12 cellular contexts compared by ENCODE assay signal in the genomic region with DNA sequence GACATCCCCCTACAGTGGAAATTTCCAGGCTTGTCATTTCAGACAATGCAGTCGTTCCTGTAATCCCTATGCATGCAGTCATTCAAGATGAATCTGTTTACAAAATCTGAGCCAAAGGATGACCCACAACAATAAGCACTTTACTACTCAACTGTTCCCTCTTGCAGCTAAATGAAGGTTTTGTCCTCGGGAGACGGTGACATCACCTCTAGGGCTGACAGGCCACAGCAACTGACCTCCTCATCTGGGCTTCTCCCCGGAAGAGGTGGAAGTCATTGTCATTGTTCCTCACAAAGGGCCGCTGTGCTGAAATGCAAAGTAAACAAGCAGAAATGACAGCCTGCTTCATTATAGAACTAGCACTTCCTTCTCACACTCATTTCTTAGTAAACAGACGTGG. TPM values are rescaled to one million over a fixed set of nuclear protein-coding genes. Genes with fewer than 3 reads are reported as not detected.
A peak's percentile ranks its signal among the peaks of the same experiment; 100 is the strongest.
DNase-seq lines count a peak whose midpoint lies in the region; ATAC-seq and TF ChIP-seq lines count a peak whose summit lies in the region.
"Had no signal": no experiment of that assay in that cellular context is flagged by ENCODE, and none has a peak within 500 bp of the region (broad histone marks: within the 10 kb centered on the region; RNA-seq: fewer than 3 reads in every experiment).

No MANE protein-coding gene starts in this region.

- no peak for TF ChIP-seq POLR2A in adrenal gland (IDR thresholded peaks at IDR 0.05)

- CTCF ChIA-PET in activated CD8-positive, alpha-beta memory T cell treated with anti-CD3 and anti-CD28 coated beads, Interleukin-2, amount 10 ng/mL, durations not matched to agents 7 days and 5 days (lab: Charles Lee) = interaction anchor here (1.4 kb wide), 1 partner anchor 94 kb away, joined by 3 read pairs; no protein-coding TSS in a partner anchor

- H3K36me3 Mint-ChIP-seq in activated CD8-positive, alpha-beta memory T cell treated with anti-CD3 and anti-CD28 coated beads, Interleukin-2, amount 10 ng/mL, durations not matched to agents 7 days and 5 days = no peaks in the 10 kb centered on the region

- H3K4me1 Mint-ChIP-seq in activated CD8-positive, alpha-beta memory T cell treated with anti-CD3 and anti-CD28 coated beads, Interleukin-2, amount 10 ng/mL, durations not matched to agents 7 days and 5 days = peaks cover 5% of the 10 kb centered on the region

- H3K4me3 ChIP-seq in adrenal gland = no peak overlapping the region
- H3K4me3 ChIP-seq: gastroesophageal sphincter had no signal

- no peak overlapping the region for H3K27ac Mint-ChIP-seq in activated CD8-positive, alpha-beta memory T cell treated with anti-CD3 and anti-CD28 coated beads, Interleukin-2, amount 10 ng/mL, durations not matched to agents 7 days and 5 days

- no peak for TF ChIP-seq CTCF in adrenal gland (IDR thresholded peaks at IDR 0.05)

- no peak overlapping the region for H3K27ac ChIP-seq in adrenal gland
- H3K27ac ChIP-seq: gastroesophageal sphincter had no signal

- ATAC-seq in GM19023 (IDR thresholded peaks at IDR 0.05; ENCODE audit: unreplicated experiment) (no peak), HG03354 (IDR thresholded peaks at IDR 0.05; ENCODE audit: poor library complexity, severe bottlenecking, unreplicated experiment) (no peak)
- ATAC-seq in activated CD8-positive, alpha-beta memory T cell treated with anti-CD3 and anti-CD28 coated beads, Interleukin-2, amount 10 ng/mL, durations not matched to agents 7 days and 5 days = no peak
- ATAC-seq: gastroesophageal sphincter had no signal

- H3K36me3 ChIP-seq in adrenal gland (replicated peaks in 1 of 2) = no peaks in the 10 kb centered on the region
- H3K36me3 ChIP-seq: gastroesophageal sphincter had no signal

- H3K27me3 ChIP-seq in adrenal gland = no peaks in the 10 kb centered on the region
- H3K27me3 ChIP-seq: gastroesophageal sphincter had no signal

- intact Hi-C loops in adrenal gland (cut with DNase I) = loop anchor here (10.0 kb wide), 1 partner anchor 261 kb away; no protein-coding TSS in a partner anchor

- H3K9me3 ChIP-seq in adrenal gland (replicated peaks in 1 of 3) = no peaks in the 10 kb centered on the region
- H3K9me3 ChIP-seq: gastroesophageal sphincter had no signal

- peaks cover 34% of the 10 kb centered on the region for H3K27me3 Mint-ChIP-seq in activated CD8-positive, alpha-beta memory T cell treated with anti-CD3 and anti-CD28 coated beads, Interleukin-2, amount 10 ng/mL, durations not matched to agents 7 days and 5 days

- in situ Hi-C loops in Caki2 (cut with HindIII; ENCODE audit: low pct_unique_long_range_greater_than_20kb, low sequenced_read_pairs) = no loop called here

- no peak overlapping the region for H3K4me3 Mint-ChIP-seq in activated CD8-positive, alpha-beta memory T cell treated with anti-CD3 and anti-CD28 coated beads, Interleukin-2, amount 10 ng/mL, durations not matched to agents 7 days and 5 days

- WGBS in adrenal gland, 4 donors = 19 to 33% (median 25%) methylated on average over 5 to 6 of the region's 6 CpGs

- H3K4me1 ChIP-seq in adrenal gland (replicated peaks in 1 of 2) = peaks cover 0 to 8% of the 10 kb centered on the region in 2 donors

- no peaks in the 10 kb centered on the region for H3K9me3 Mint-ChIP-seq in activated CD8-positive, alpha-beta memory T cell treated with anti-CD3 and anti-CD28 coated beads, Interleukin-2, amount 10 ng/mL, durations not matched to agents 7 days and 5 days (ENCODE audit: low read depth)

- DNase-seq in Caki2 (ENCODE audit: low read depth) (peak; percentile 19), NCI-H1417 treated with DMSO at 0.1 percent for 48 hours (lab: John Stamatoyannopoulos, UW) (peak; percentile 48), adrenal gland (peak in 5 of 7 donors; percentile 27 to 40 (median 30)), midbrain (lab: John Stamatoyannopoulos, UW) (peak; percentile 93), glomerular visceral epithelial cell (ENCODE audit: extremely low spot score) (no peak)
- no peak for DNase-seq in activated CD8-positive, alpha-beta memory T cell treated with anti-CD3 and anti-CD28 coated beads, Interleukin-2, amount 10 ng/mL, durations not matched to agents 7 days and 5 days
- DNase-seq: aorta had no signal

RNA-seq across cellular contexts. Expression of a gene that starts 29.2 kb away (rescaled TPM):
- total RNA-seq in Caki2 (2014; rRNA removed; shearing (Covaris generic); ENCODE audit: low replicate concordance) = not detected in 2 replicates
- total RNA-seq in adrenal gland = not detected
- not detected for polyA plus RNA-seq in adrenal gland
- total RNA-seq in activated CD8-positive, alpha-beta memory T cell treated with anti-CD3 and anti-CD28 coated beads, Interleukin-2, amount 10 ng/mL, durations not matched to agents 7 days and 5 days = not detected
- total RNA-seq: aorta, gastroesophageal sphincter, MCF 10A had no signal
- polyA plus RNA-seq: aorta, neural cell had no signal

RNA-seq across cellular contexts. Expression of a gene that starts 32.3 kb away (rescaled TPM):
- total RNA-seq in Caki2 (2014; rRNA removed; shearing (Covaris generic); ENCODE audit: low replicate concordance) = 40.1 and 42.1 TPM in 2 replicates
- 10 to 100 TPM; 23.3 to 79.4 (median 41.8) TPM for total RNA-seq in adrenal gland
- polyA plus RNA-seq in adrenal gland = 10 to 100 TPM; 44.0 to 86.2 (median 47.7) TPM
- total RNA-seq in activated CD8-positive, alpha-beta memory T cell treated with anti-CD3 and anti-CD28 coated beads, Interleukin-2, amount 10 ng/mL, durations not matched to agents 7 days and 5 days = 10 to 100 TPM; 24.6 to 25.8 TPM

RNA-seq across cellular contexts. Expression of a gene that starts 32.8 kb away (rescaled TPM):
- total RNA-seq in Caki2 (2014; rRNA removed; shearing (Covaris generic); ENCODE audit: low replicate concordance) = 73.7 and 80.0 TPM in 2 replicates
- total RNA-seq in adrenal gland = 100 to 1,000 TPM in 5 of 8 donors, 10 to 100 TPM in 3; 71.7 to 176 (median 111) TPM
- 100 to 1,000 TPM in 1 of 3 donors, 10 to 100 TPM in 2; 22.7 to 135 (median 30.2) TPM for polyA plus RNA-seq in adrenal gland
- total RNA-seq in activated CD8-positive, alpha-beta memory T cell treated with anti-CD3 and anti-CD28 coated beads, Interleukin-2, amount 10 ng/mL, durations not matched to agents 7 days and 5 days = 100 to 1,000 TPM; 198 to 249 TPM

Comparison
In these comparisons a context has a peak if more than half of its experiments do, and no peak if none do; other contexts are left out.
1. DNase-seq: peak in Caki2 (single experiment), NCI-H1417 treated with DMSO at 0.1 percent for 48 hours (single experiment), adrenal gland (5 of 7) and midbrain (single experiment); none in glomerular visceral epithelial cell (single experiment) and activated CD8-positive, alpha-beta memory T cell treated with anti-CD3 and anti-CD28 coated beads, Interleukin-2, amount 10 ng/mL, durations not matched to agents 7 days and 5 days (single experiment).